Comparison of ENCODE assay signal across 9 cellular contexts in genomic region chr18:63642668-63643356, GRCh38. TPM values are rescaled to one million over a fixed set of nuclear protein-coding genes. Genes with fewer than 3 reads are reported as not detected.
"Had no signal": no experiment of that assay in that cellular context is flagged by ENCODE, and none has a peak within 500 bp of the region (broad histone marks: within the 10 kb centered on the region; RNA-seq: fewer than 3 reads in every experiment).

No MANE protein-coding gene starts in this region.

RNA-seq across cellular contexts. Expression of gene SERPINB4, which starts 1.2 kb away (rescaled TPM):
- total RNA-seq: K562, NCI-H460, PC-9, Peyer's patch, RPMI7951, SK-MEL-5, T-cell had no signal
- polyA plus RNA-seq: IgD-negative memory B cell, K562, SK-N-SH had no signal

RNA-seq across cellular contexts. Expression of gene SERPINB3, which starts 18.9 kb away (rescaled TPM):
- total RNA-seq: K562, PC-9, Peyer's patch, RPMI7951, SK-MEL-5, T-cell had no signal
- polyA plus RNA-seq: IgD-negative memory B cell, K562 had no signal

RNA-seq across cellular contexts. Expression of gene SERPINB13, which starts 55.7 kb away (rescaled TPM):
- total RNA-seq: K562, NCI-H460, PC-9, Peyer's patch, RPMI7951, SK-MEL-5, T-cell had no signal
- polyA plus RNA-seq: IgD-negative memory B cell, K562, SK-N-SH had no signal

RNA-seq across cellular contexts. Expression of gene SERPINB11, which starts 59.9 kb away (rescaled TPM):
- total RNA-seq: K562, PC-9, Peyer's patch, RPMI7951, SK-MEL-5, T-cell had no signal
- polyA plus RNA-seq: IgD-negative memory B cell, K562, SK-N-SH had no signal
